ENCODE assay signal across 15 cellular contexts in genomic region chr10:58665361-58665760, GRCh38.
DNase-seq lines count a peak whose midpoint lies in the region; TF ChIP-seq lines count a peak whose summit lies in the region.
"Had no signal": no experiment of that assay in that cellular context is flagged by ENCODE, and none has a peak within 500 bp of the region (broad histone marks: within the 10 kb centered on the region; RNA-seq: fewer than 3 reads in every experiment).

No MANE protein-coding gene starts in this region.

- 45% methylated on average over 3 of the region's 3 CpGs for WGBS in liver
- 51 to 61% methylated on average over 3 of the region's 3 CpGs for WGBS in thyroid gland, 2 donors
- WGBS in lower leg skin, 2 donors, result 35 to 47% methylated on average over 3 of the region's 3 CpGs

- TF ChIP-seq CTCF in PC-9 (conservative IDR thresholded peaks at IDR 0.05), result no peak
- no peak for TF ChIP-seq CTCF in liver (IDR thresholded peaks at IDR 0.05; ENCODE audit: low read depth, low read length, missing input control)
- TF ChIP-seq CTCF in thyroid gland (IDR thresholded peaks at IDR 0.05), result no peak
- TF ChIP-seq CTCF in lower leg skin (IDR thresholded peaks at IDR 0.05), result no peak

- H3K9me3 ChIP-seq in PC-9 (ENCODE audit: insufficient read depth, low read depth) (peaks cover 10% of the 10 kb centered on the region; the same call in 1 of the 2 replicates), endocrine pancreas (ENCODE audit: control insufficient read depth, low read length) (no peaks in the 10 kb centered on the region), liver (ENCODE audit: control insufficient read depth in 4 of 4, low read length in 3 of 4) (no peaks in the 10 kb centered on the region), thyroid gland (no peaks in the 10 kb centered on the region)
- H3K9me3 ChIP-seq: adrenal gland had no signal

- POLR2A ChIA-PET in PC-9 (lab: Charles Lee; ENCODE audit: unreplicated experiment), result no interaction called here

- H3K27me3 ChIP-seq in PC-9 (ENCODE audit: insufficient read depth, low read depth) (no peaks in the 10 kb centered on the region), endocrine pancreas (ENCODE audit: control insufficient read depth, insufficient read depth, low read length) (no peaks in the 10 kb centered on the region), liver (ENCODE audit: control insufficient read depth in 4 of 4, insufficient read depth in 4 of 4, low read length in 3 of 4) (no peaks in the 10 kb centered on the region), thyroid gland (no peaks in the 10 kb centered on the region)
- H3K27me3 ChIP-seq: adrenal gland, foreskin keratinocyte had no signal

- 0 out of 2 replicates have a peak overlapping the region, but pooled peaks have one; percentile 42 for H2AFZ ChIP-seq in PC-9

- CTCF ChIA-PET in PC-9 (lab: Charles Lee), result no interaction called here

- intact Hi-C loops in PC-9 (cut with micrococcal nuclease; ENCODE audit: unreplicated experiment) (no loop called here), thyroid gland (cut with DNase I) (no loop called here), lower leg skin (cut with DNase I; ENCODE audit: low total_unique reads) (no loop called here)

- BruUV-seq in PC-9 (replicated peaks; lab: Mats Ljungman, UMichigan), result no TSS peak

- H4K20me1 ChIP-seq in PC-9 (ENCODE audit: insufficient read depth), result no peaks in the 10 kb centered on the region

- H3K9ac ChIP-seq in endocrine pancreas (ENCODE audit: control insufficient read depth, insufficient read depth, low read length) (no peak overlapping the region), liver (ENCODE audit: low read depth in 1 of 2, low read length in 2 of 2) (peak overlapping the region; percentile 20 to 88)

- TF ChIP-seq RAD21 in liver (IDR thresholded peaks at IDR 0.05), result no peak

- H3K9me2 ChIP-seq in PC-9 (ENCODE audit: insufficient read depth), result no peaks in the 10 kb centered on the region

- H3K36me3 ChIP-seq in PC-9 (ENCODE audit: low read depth), result no peaks in the 10 kb centered on the region
- H3K36me3 ChIP-seq in endocrine pancreas (ENCODE audit: control insufficient read depth, insufficient read depth, low read length), result no peaks in the 10 kb centered on the region
- H3K36me3 ChIP-seq in liver (ENCODE audit: control insufficient read depth in 4 of 4, insufficient read depth in 3 of 4, low read depth in 1 of 4, low read length in 3 of 4), result no peaks in the 10 kb centered on the region
- H3K36me3 ChIP-seq in thyroid gland, result no peaks in the 10 kb centered on the region
- H3K36me3 ChIP-seq: adrenal gland had no signal

- H3F3A ChIP-seq in PC-9 (ENCODE audit: insufficient read depth, low read depth), result no peaks in the 10 kb centered on the region

- H3K27ac ChIP-seq in PC-9, result no peak overlapping the region
- peak overlapping the region; percentile 46 to 74 for H3K27ac ChIP-seq in liver (ENCODE audit: low read depth in 1 of 2, low read length in 2 of 2)
- peak overlapping the region; percentile 51 to 70 (median 53) for H3K27ac ChIP-seq in thyroid gland
- H3K27ac ChIP-seq: foreskin keratinocyte had no signal

- DNase-seq in PC-9, result no peak
- no peak for DNase-seq in thyroid gland
- no peak for DNase-seq in GDM1 (lab: John Stamatoyannopoulos, UW)
- DNase-seq in NCI-H345 (lab: John Stamatoyannopoulos, UW), result no peak
- no peak for DNase-seq in lower leg skin (ENCODE audit: low spot score in 2 of 2)
- DNase-seq: activated CD4-positive, alpha-beta T cell treated with anti-CD3 and anti-CD28 coated beads for 1 hour; EL; foreskin keratinocyte; naive B cell; NCI-H2171 treated with DMSO at 0.1 percent for 48 hours; stimulated activated CD4-positive, alpha-beta T cell treated with anti-CD3 and anti-CD28 coated beads, Interleukin-4, amount 100 ng/mL, for 1 hour had no signal

- TF ChIP-seq POLR2A in thyroid gland (IDR thresholded peaks at IDR 0.05), result no peak
- no peak for TF ChIP-seq POLR2A in lower leg skin (IDR thresholded peaks at IDR 0.05)

- H3K4me2 ChIP-seq in PC-9, result peak overlapping the region; percentile 60; the same call in 1 of the 2 replicates

- H3K4me3 ChIP-seq in PC-9, result no peak overlapping the region
- peak overlapping the region; percentile 88 for H3K4me3 ChIP-seq in endocrine pancreas (ENCODE audit: control insufficient read depth, insufficient read depth, low read length)
- peak overlapping the region; percentile 8 to 55 (median 53) for H3K4me3 ChIP-seq in liver (ENCODE audit: low read depth in 1 of 3, low read length in 3 of 3)
- no peak overlapping the region for H3K4me3 ChIP-seq in thyroid gland (replicated peaks in 1 of 3)
- no peak overlapping the region for H3K4me3 ChIP-seq in lower leg skin (ENCODE audit: low read depth, poor library complexity, severe bottlenecking)
- H3K4me3 ChIP-seq: lung had no signal

- H3K4me1 ChIP-seq in PC-9 (replicated peaks; ENCODE audit: insufficient read depth) (no peaks in the 10 kb centered on the region), endocrine pancreas (ENCODE audit: control insufficient read depth, insufficient read depth, low read length) (peaks cover 11% of the 10 kb centered on the region), liver (ENCODE audit: control insufficient read depth in 4 of 4, insufficient read depth in 4 of 4, low read length in 3 of 4) (peaks cover 0 to 13% (median 5%) of the 10 kb centered on the region in 4 donors), thyroid gland (peaks cover 0 to 3% of the 10 kb centered on the region in 2 donors)
- H3K4me1 ChIP-seq: foreskin keratinocyte had no signal

- no peaks in the 10 kb centered on the region for H3K79me2 ChIP-seq in PC-9 (ENCODE audit: low read depth)

TF ChIP-seq in liver, 16 proteins besides CTCF, POLR2A, EP300 and RAD21:
- TF ChIP-seq REST (IDR thresholded peaks at IDR 0.05) (no peak), GABPA (IDR thresholded peaks at IDR 0.05 in 1 of 2, conservative IDR thresholded peaks at IDR 0.05 in 1 of 2) (no peak), ATF3 (IDR thresholded peaks at IDR 0.05) (no peak), ZBTB33 (IDR thresholded peaks at IDR 0.05) (no peak)

Comparison
In these comparisons a context has a peak if more than half of its experiments do, and no peak if none do; other contexts are left out.
1. H3K4me3 ChIP-seq: peak in endocrine pancreas (single experiment) and liver (3 of 3); none in PC-9 (single experiment), thyroid gland (0 of 3) and lower leg skin (single experiment).